In genomic region chr2:155427470-155427869, GRCh38 we compare ENCODE assay signal across 28 cellular contexts.
"Had no signal": no experiment of that assay in that cellular context is flagged by ENCODE, and none has a peak within 500 bp of the region (broad histone marks: within the 10 kb centered on the region; RNA-seq: fewer than 3 reads in every experiment).

No MANE protein-coding gene starts in this region.

- H3K36me3 ChIP-seq: stomach, suprapubic skin, thoracic aorta, thyroid gland, tibial artery, tibial nerve, transverse colon, upper lobe of left lung, upper lobe of right lung, uterus, vagina had no signal

- H3K4me1 ChIP-seq: stomach, suprapubic skin, testis, thyroid gland, tibial artery, tibial nerve, transverse colon, upper lobe of left lung, upper lobe of right lung, uterus, vagina had no signal

- DNase-seq: stimulated activated CD4-positive, alpha-beta T cell treated with anti-CD3 and anti-CD28 coated beads, Interleukin-2, amount 100 ng/mL, for 48 hours; stimulated activated CD4-positive, alpha-beta T cell treated with anti-CD3 and anti-CD28 coated beads, Interleukin-4, amount 100 ng/mL, for 1 hour; stimulated activated CD4-positive, alpha-beta T cell treated with anti-CD3 and anti-CD28 coated beads, Interleukin-4, amount 100 ng/mL, for 24 hours; stimulated activated CD4-positive, alpha-beta T cell treated with anti-CD3 and anti-CD28 coated beads, Interleukin-4, amount 100 ng/mL, for 4 hours; stimulated activated CD8-positive, alpha-beta memory T cell treated with anti-CD3 and anti-CD28 coated beads, Interleukin-4, amount 100 ng/mL, for 48 hours; stimulated activated naive B cell treated with anti-CD40 and anti-IgM and Interleukin-4, amounts not matched to agents 10 μg/mL and 1 μg/mL and 100 μg/mL, for 72 hours; stimulated activated naive CD4-positive, alpha-beta T cell; stimulated activated naive CD4-positive, alpha-beta T cell treated with Interleukin-2 at 50 U/mL for 16 hours; stimulated activated naive CD8-positive, alpha-beta T cell treated with anti-CD3 and anti-CD28 coated beads, Interleukin-15, amount 100 ng/mL, for 72 hours; stimulated activated naive CD8-positive, alpha-beta T cell treated with anti-CD3 and anti-CD28 coated beads, Interleukin-15, Interleukin-2, amounts not matched to agents 100 U/mL and 50 U/mL, for 24 hours; stomach; substantia nigra; testis; thyroid gland; tibial artery; transverse colon; trophoblast cell; upper lobe of left lung; upper lobe of right lung; uterus had no signal

- H3K4me1 Mint-ChIP-seq: stimulated activated effector memory CD8-positive, alpha-beta T cell treated with anti-CD3 and anti-CD28 coated beads, Interleukin-12 subunit alpha, Interleukin-12 subunit beta, amount 100 ng/mL, for 72 hours; stimulated activated memory B cell treated with anti-CD40 and anti-IgM and Interleukin-4, amounts not matched to agents 10 μg/mL and 1 μg/mL and 100 μg/mL, for 72 hours; stimulated activated naive B cell treated with anti-CD40 and anti-IgM and Interleukin-4, amounts not matched to agents 10 μg/mL and 1 μg/mL and 100 μg/mL, for 72 hours; stimulated activated naive CD8-positive, alpha-beta T cell treated with anti-CD3 and anti-CD28 coated beads, Interleukin-15, amount 100 ng/mL, for 72 hours had no signal

- H3K27ac Mint-ChIP-seq: stimulated activated effector memory CD8-positive, alpha-beta T cell treated with anti-CD3 and anti-CD28 coated beads, Interleukin-12 subunit alpha, Interleukin-12 subunit beta, amount 100 ng/mL, for 72 hours; stimulated activated memory B cell treated with anti-CD40 and anti-IgM and Interleukin-4, amounts not matched to agents 10 μg/mL and 1 μg/mL and 100 μg/mL, for 72 hours; stimulated activated naive B cell treated with anti-CD40 and anti-IgM and Interleukin-4, amounts not matched to agents 10 μg/mL and 1 μg/mL and 100 μg/mL, for 72 hours; stimulated activated naive CD8-positive, alpha-beta T cell treated with anti-CD3 and anti-CD28 coated beads, Interleukin-15, amount 100 ng/mL, for 72 hours; stimulated activated naive CD8-positive, alpha-beta T cell treated with anti-CD3 and anti-CD28 coated beads, Interleukin-15, Interleukin-2, amounts not matched to agents 100 ng/mL and 50 ng/mL, for 24 hours; type B pancreatic cell had no signal

- ATAC-seq: stimulated activated memory B cell treated with anti-CD40 and anti-IgM and Interleukin-4, amounts not matched to agents 10 μg/mL and 1 μg/mL and 100 μg/mL, for 72 hours; stimulated activated naive B cell treated with anti-CD40 and anti-IgM and Interleukin-4, amounts not matched to agents 10 μg/mL and 1 μg/mL and 100 μg/mL, for 72 hours; stimulated activated naive CD8-positive, alpha-beta T cell treated with anti-CD3 and anti-CD28 coated beads, Interleukin-15, amount 100 ng/mL, for 72 hours; stimulated activated naive CD8-positive, alpha-beta T cell treated with anti-CD3 and anti-CD28 coated beads, Interleukin-15, Interleukin-2, amounts not matched to agents 100 U/mL and 50 U/mL, for 24 hours; upper lobe of right lung had no signal

- H3K4me3 Mint-ChIP-seq: stimulated activated effector memory CD8-positive, alpha-beta T cell treated with anti-CD3 and anti-CD28 coated beads, Interleukin-12 subunit alpha, Interleukin-12 subunit beta, amount 100 ng/mL, for 72 hours; stimulated activated memory B cell treated with anti-CD40 and anti-IgM and Interleukin-4, amounts not matched to agents 10 μg/mL and 1 μg/mL and 100 μg/mL, for 72 hours; stimulated activated naive B cell treated with anti-CD40 and anti-IgM and Interleukin-4, amounts not matched to agents 10 μg/mL and 1 μg/mL and 100 μg/mL, for 72 hours; stimulated activated naive CD8-positive, alpha-beta T cell treated with anti-CD3 and anti-CD28 coated beads, Interleukin-15, amount 100 ng/mL, for 72 hours; stimulated activated naive CD8-positive, alpha-beta T cell treated with anti-CD3 and anti-CD28 coated beads, Interleukin-15, Interleukin-2, amounts not matched to agents 100 ng/mL and 50 ng/mL, for 24 hours; type B pancreatic cell had no signal

- H3K36me3 Mint-ChIP-seq: stimulated activated effector memory CD8-positive, alpha-beta T cell treated with anti-CD3 and anti-CD28 coated beads, Interleukin-12 subunit alpha, Interleukin-12 subunit beta, amount 100 ng/mL, for 72 hours; stimulated activated memory B cell treated with anti-CD40 and anti-IgM and Interleukin-4, amounts not matched to agents 10 μg/mL and 1 μg/mL and 100 μg/mL, for 72 hours; stimulated activated naive B cell treated with anti-CD40 and anti-IgM and Interleukin-4, amounts not matched to agents 10 μg/mL and 1 μg/mL and 100 μg/mL, for 72 hours; type B pancreatic cell had no signal

- H3K27ac ChIP-seq: stomach, suprapubic skin, testis, thoracic aorta, thyroid gland, tibial artery, tibial nerve, transverse colon, upper lobe of left lung, upper lobe of right lung, uterus, vagina had no signal

- H3K27me3 ChIP-seq: stomach, suprapubic skin, testis, thyroid gland, tibial artery, tibial nerve, transverse colon, upper lobe of left lung, upper lobe of right lung, uterus, vagina had no signal

- H3K9me3 Mint-ChIP-seq: stimulated activated memory B cell treated with anti-CD40 and anti-IgM and Interleukin-4, amounts not matched to agents 10 μg/mL and 1 μg/mL and 100 μg/mL, for 72 hours; stimulated activated naive CD8-positive, alpha-beta T cell treated with anti-CD3 and anti-CD28 coated beads, Interleukin-15, amount 100 ng/mL, for 72 hours; type B pancreatic cell had no signal

- H3K9me3 ChIP-seq: stomach, testis, thoracic aorta, thyroid gland, tibial artery, tibial nerve, transverse colon, upper lobe of left lung, upper lobe of right lung, uterus, vagina had no signal

- H3K27me3 Mint-ChIP-seq: stimulated activated memory B cell treated with anti-CD40 and anti-IgM and Interleukin-4, amounts not matched to agents 10 μg/mL and 1 μg/mL and 100 μg/mL, for 72 hours; stimulated activated naive B cell treated with anti-CD40 and anti-IgM and Interleukin-4, amounts not matched to agents 10 μg/mL and 1 μg/mL and 100 μg/mL, for 72 hours; stimulated activated naive CD8-positive, alpha-beta T cell treated with anti-CD3 and anti-CD28 coated beads, Interleukin-15, amount 100 ng/mL, for 72 hours; stimulated activated naive CD8-positive, alpha-beta T cell treated with anti-CD3 and anti-CD28 coated beads, Interleukin-15, Interleukin-2, amounts not matched to agents 100 ng/mL and 50 ng/mL, for 24 hours; type B pancreatic cell had no signal

- H3K4me3 ChIP-seq: stomach, suprapubic skin, testis, thoracic aorta, thyroid gland, tibial artery, tibial nerve, transverse colon, upper lobe of left lung, upper lobe of right lung, uterus, vagina had no signal
